Comparison of ENCODE assay signal across 2 cellular contexts in the genomic region with DNA sequence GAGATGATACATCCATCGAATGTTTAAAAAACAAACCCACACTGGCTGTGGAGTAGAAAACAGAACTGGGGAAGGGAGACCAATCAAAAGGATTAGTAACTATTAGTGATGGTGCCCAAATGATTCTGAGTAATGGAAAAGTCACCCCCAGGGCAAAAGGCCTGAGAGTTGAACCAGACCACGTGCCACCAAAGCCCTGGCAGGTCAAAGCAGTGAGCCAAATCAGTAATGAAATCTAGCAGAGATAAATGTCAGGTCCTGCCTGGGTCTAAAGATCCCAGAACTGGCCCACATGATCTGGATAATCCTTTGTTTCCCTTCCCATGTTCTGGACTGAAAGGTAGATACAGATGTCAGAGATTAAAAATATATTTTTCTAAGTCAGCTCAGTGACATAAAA.
TF ChIP-seq lines count a peak whose summit lies in the region.

No MANE protein-coding gene starts in this region.

TF ChIP-seq in WTC11, 78 proteins besides CTCF, POLR2A, EP300 and RAD21 (continued from another document):
- TF ChIP-seq, protein P1, sequence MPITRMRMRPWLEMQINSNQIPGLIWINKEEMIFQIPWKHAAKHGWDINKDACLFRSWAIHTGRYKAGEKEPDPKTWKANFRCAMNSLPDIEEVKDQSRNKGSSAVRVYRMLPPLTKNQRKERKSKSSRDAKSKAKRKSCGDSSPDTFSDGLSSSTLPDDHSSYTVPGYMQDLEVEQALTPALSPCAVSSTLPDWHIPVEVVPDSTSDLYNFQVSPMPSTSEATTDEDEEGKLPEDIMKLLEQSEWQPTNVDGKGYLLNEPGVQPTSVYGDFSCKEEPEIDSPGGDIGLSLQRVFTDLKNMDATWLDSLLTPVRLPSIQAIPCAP (CRISPR knock-in tag; IDR thresholded peaks at IDR 0.05) = no peak

TF ChIP-seq in HEK293T, 16 proteins besides CTCF, POLR2A, EP300 and RAD21:
- TF ChIP-seq, protein P2, sequence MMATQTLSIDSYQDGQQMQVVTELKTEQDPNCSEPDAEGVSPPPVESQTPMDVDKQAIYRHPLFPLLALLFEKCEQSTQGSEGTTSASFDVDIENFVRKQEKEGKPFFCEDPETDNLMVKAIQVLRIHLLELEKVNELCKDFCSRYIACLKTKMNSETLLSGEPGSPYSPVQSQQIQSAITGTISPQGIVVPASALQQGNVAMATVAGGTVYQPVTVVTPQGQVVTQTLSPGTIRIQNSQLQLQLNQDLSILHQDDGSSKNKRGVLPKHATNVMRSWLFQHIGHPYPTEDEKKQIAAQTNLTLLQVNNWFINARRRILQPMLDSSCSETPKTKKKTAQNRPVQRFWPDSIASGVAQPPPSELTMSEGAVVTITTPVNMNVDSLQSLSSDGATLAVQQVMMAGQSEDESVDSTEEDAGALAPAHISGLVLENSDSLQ (IDR thresholded peaks at IDR 0.05) = no peak
- TF ChIP-seq SP1 (IDR thresholded peaks at IDR 0.05) = no peak
- TF ChIP-seq FOXA1 (IDR thresholded peaks at IDR 0.05) = no peak
- no peak for TF ChIP-seq L3MBTL2 (conservative IDR thresholded peaks at IDR 0.05)
- no peak for TF ChIP-seq FOXM1 (IDR thresholded peaks at IDR 0.05; ENCODE audit: borderline replicate concordance)
- no peak for TF ChIP-seq ZNF384 (IDR thresholded peaks at IDR 0.05)
- TF ChIP-seq LEF1 (IDR thresholded peaks at IDR 0.05; ENCODE audit: borderline replicate concordance) = no peak
- TF ChIP-seq HDGF (IDR thresholded peaks at IDR 0.05; ENCODE audit: borderline replicate concordance) = no peak
- no peak for TF ChIP-seq NFRKB (IDR thresholded peaks at IDR 0.05)
- TF ChIP-seq FOXK2 (IDR thresholded peaks at IDR 0.05) = no peak
- no peak for TF ChIP-seq BHLHE40 (IDR thresholded peaks at IDR 0.05; ENCODE audit: borderline replicate concordance)
- TF ChIP-seq ARNT (IDR thresholded peaks at IDR 0.05) = no peak
- TF ChIP-seq ELF4 (IDR thresholded peaks at IDR 0.05) = no peak
- no peak for TF ChIP-seq CTBP1 (IDR thresholded peaks at IDR 0.05; ENCODE audit: borderline replicate concordance)
- TF ChIP-seq TARDBP (IDR thresholded peaks at IDR 0.05) = no peak
- TF ChIP-seq SUZ12 (IDR thresholded peaks at IDR 0.05) = no peak
